ENCODE assay signal across 11 cellular contexts in genomic region chr16:79592150-79592549, GRCh38. TPM values are rescaled to one million over a fixed set of nuclear protein-coding genes. Genes with fewer than 3 reads are reported as not detected.
DNase-seq lines count a peak whose midpoint lies in the region; ATAC-seq and TF ChIP-seq lines count a peak whose summit lies in the region.
"Had no signal": no experiment of that assay in that cellular context is flagged by ENCODE, and none has a peak within 500 bp of the region (broad histone marks: within the 10 kb centered on the region; RNA-seq: fewer than 3 reads in every experiment).

No MANE protein-coding gene starts in this region.

- DNase-seq in T-helper 17 cell = no peak
- no peak for DNase-seq in suprapubic skin (ENCODE audit: low spot score in 2 of 2)
- no peak for DNase-seq in NCI-H1436 treated with DMSO at 0.1 percent for 48 hours (lab: John Stamatoyannopoulos, UW)
- no peak for DNase-seq in NCI-H1105 (lab: John Stamatoyannopoulos, UW)
- DNase-seq: activated naive CD4-positive, alpha-beta T cell treated with anti-CD3 and anti-CD28 coated beads for 36 hours; HFFc6; NCI-H82; stimulated activated CD4-positive, alpha-beta T cell treated with anti-CD3 and anti-CD28 coated beads, Interleukin-15, amount 100 ng/mL, for 24 hours had no signal

- peak overlapping the region in 1 of 2 donors; percentile 10 for H3K4me3 ChIP-seq in mucosa of rectum (ENCODE audit: low read length in 2 of 2)
- H3K4me3 ChIP-seq in suprapubic skin = peak overlapping the region; percentile 74

- WGBS in suprapubic skin = 53% methylated on average over 6 of the region's 6 CpGs

- H3K9me3 ChIP-seq in T-helper 17 cell (ENCODE audit: control insufficient read depth, low read length, poor library complexity, severe bottlenecking) (no peaks in the 10 kb centered on the region), mucosa of rectum (ENCODE audit: control insufficient read depth in 2 of 2, low read length in 2 of 2) (no peaks in the 10 kb centered on the region), suprapubic skin (no peaks in the 10 kb centered on the region)

- ATAC-seq in T-helper 17 cell (peak; percentile 20), HG02571 (IDR thresholded peaks at IDR 0.05; ENCODE audit: unreplicated experiment) (no peak)

- peaks cover 8% of the 10 kb centered on the region for H3K36me3 Mint-ChIP-seq in T-helper 17 cell (ENCODE audit: low read depth)

- H3K27ac ChIP-seq in cingulate gyrus (ENCODE audit: low read depth, low read length) (peak overlapping the region; percentile 44), mucosa of rectum (ENCODE audit: low read depth in 2 of 2, low read length in 2 of 2) (peak overlapping the region; percentile 42 to 66), suprapubic skin (peak overlapping the region; percentile 94)

- peak overlapping the region; percentile 91 for H3K4me3 Mint-ChIP-seq in T-helper 17 cell
- H3K4me3 Mint-ChIP-seq: activated naive CD4-positive, alpha-beta T cell treated with anti-CD3 and anti-CD28 coated beads for 36 hours; HFFc6 had no signal

- TF ChIP-seq CTCF in suprapubic skin (IDR thresholded peaks at IDR 0.05) = no peak

- no peak for TF ChIP-seq EP300 in suprapubic skin (IDR thresholded peaks at IDR 0.05)

- H3K27ac Mint-ChIP-seq in T-helper 17 cell = peak overlapping the region; percentile 96
- H3K27ac Mint-ChIP-seq: HFFc6 had no signal

- H3K27me3 Mint-ChIP-seq in T-helper 17 cell = no peaks in the 10 kb centered on the region

- H3K4me1 ChIP-seq in mucosa of rectum (ENCODE audit: control insufficient read depth in 2 of 2, insufficient read depth in 2 of 2, low read length in 2 of 2) (no peaks in the 10 kb centered on the region), suprapubic skin (peaks cover 59% of the 10 kb centered on the region)

- H3K36me3 ChIP-seq in mucosa of rectum (ENCODE audit: control insufficient read depth in 2 of 2, insufficient read depth in 2 of 2, low read length in 2 of 2) (no peaks in the 10 kb centered on the region), suprapubic skin (no peaks in the 10 kb centered on the region)

- H3K27me3 ChIP-seq in mucosa of rectum (ENCODE audit: control insufficient read depth in 2 of 2, insufficient read depth in 2 of 2, low read length in 2 of 2) (peaks cover 8% of the 10 kb centered on the region in 2 donors), suprapubic skin (no peaks in the 10 kb centered on the region)

- TF ChIP-seq POLR2A in suprapubic skin (IDR thresholded peaks at IDR 0.05) = no peak

- peak overlapping the region in 1 of 2 donors; percentile 13 for H3K9ac ChIP-seq in mucosa of rectum (ENCODE audit: low read depth in 1 of 2, low read length in 2 of 2)

- peaks cover 55% of the 10 kb centered on the region for H3K4me1 Mint-ChIP-seq in T-helper 17 cell

RNA-seq across cellular contexts. Expression of gene MAF, which starts 8.4 kb away (rescaled TPM):
- 100 to 1,000 TPM; 130 to 139 TPM for total RNA-seq in T-helper 17 cell
- 100 to 1,000 TPM in 3 of 4 donors, 10 to 100 TPM in 1; 83.6 to 135 (median 114) TPM for total RNA-seq in suprapubic skin
- total RNA-seq: HFFc6 had no signal

Comparison
In these comparisons a context has a peak if more than half of its experiments do, and no peak if none do; other contexts are left out.
1. H3K27ac ChIP-seq: peak in every context shown above with its lines; median percentile 94 in suprapubic skin; 54 in mucosa of rectum; 44 in cingulate gyrus.